In genomic region chr13:21124853-21125252, GRCh38 we compare ENCODE assay signal across 1 cellular context.
TF ChIP-seq lines count a peak whose summit lies in the region.

No MANE protein-coding gene starts in this region.

TF ChIP-seq in GM23338, 12 proteins besides CTCF, POLR2A, EP300 and RAD21 (continued from another document):
- TF ChIP-seq ZNF462 (CRISPR knock-in tag; IDR thresholded peaks at IDR 0.05) (no peak), CREB1 (CRISPR knock-in tag; IDR thresholded peaks at IDR 0.05; ENCODE audit: low read depth) (no peak), STAT1 (IDR thresholded peaks at IDR 0.05; ENCODE audit: unreplicated experiment) (no peak), NANOG (IDR thresholded peaks at IDR 0.05; ENCODE audit: borderline replicate concordance) (no peak), ZNF114 (CRISPR knock-in tag; IDR thresholded peaks at IDR 0.05) (no peak)
